Comparison of ENCODE assay signal across 8 cellular contexts in the genomic region with DNA sequence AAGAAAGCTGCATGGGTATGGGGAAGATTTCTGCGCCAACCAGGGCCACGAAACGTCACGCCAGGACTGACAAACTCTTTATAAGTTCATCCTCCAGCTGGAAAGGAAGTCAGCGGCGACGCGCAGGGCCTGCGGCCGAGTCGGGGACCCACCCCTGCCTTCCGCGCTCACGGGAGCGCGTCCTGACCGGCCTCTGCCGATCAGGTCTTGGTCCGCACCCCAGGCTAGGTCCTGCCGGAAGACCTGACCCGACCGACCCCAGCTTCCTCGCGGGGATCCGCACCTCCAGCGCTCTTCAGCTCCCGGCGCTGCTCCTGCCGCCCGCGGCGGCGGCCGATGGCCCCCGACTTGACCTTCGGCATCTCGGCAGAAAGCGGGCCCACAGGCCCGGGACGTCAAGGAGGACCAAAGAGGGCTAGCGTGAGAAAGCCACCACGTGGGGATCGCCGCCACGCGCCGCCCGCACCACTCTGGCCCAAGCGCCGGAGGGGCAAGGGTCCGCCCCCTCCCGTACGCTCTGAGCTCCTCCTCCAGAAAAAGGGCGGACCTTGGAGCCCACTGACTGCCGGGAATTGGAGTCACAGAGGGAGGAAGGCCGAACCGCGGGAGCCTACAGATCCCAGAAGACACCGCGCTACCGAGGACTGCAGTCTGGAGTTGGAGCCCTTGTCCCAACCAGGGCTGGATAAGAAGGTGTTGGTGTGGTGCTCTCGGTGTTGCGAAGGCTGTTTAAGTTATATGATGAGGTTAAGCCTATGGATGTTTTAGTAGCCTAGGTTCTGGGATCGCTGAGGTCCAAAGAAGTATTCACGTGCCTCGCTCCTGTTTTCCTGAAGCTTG. TPM values are rescaled to one million over a fixed set of nuclear protein-coding genes. Genes with fewer than 3 reads are reported as not detected.
A peak's percentile ranks its signal among the peaks of the same experiment; 100 is the strongest.
DNase-seq lines count a peak whose midpoint lies in the region; ATAC-seq, FAIRE-seq and TF ChIP-seq lines count a peak whose summit lies in the region.

A gene (minus strand): TSS at position 495 of the 840 bp plus-strand sequence. CDS start 133 bp downstream, at position 362.

- H3K36me3 ChIP-seq in body of pancreas (replicated peaks in 1 of 2; ENCODE audit: insufficient read depth in 1 of 2, low read depth in 2 of 2) = no peaks in the 10 kb centered on the region

- TF ChIP-seq CTCF in 22Rv1 (IDR thresholded peaks at IDR 0.05) (no peak), body of pancreas (IDR thresholded peaks at IDR 0.05) (no peak)

- H3K4me1 ChIP-seq in body of pancreas = peaks cover 15% of the 10 kb centered on the region

- H3K4me3 ChIP-seq in body of pancreas = peak within 1 kb of the TSS; percentile 60 to 98

- DNase-seq in NCI-H2107 treated with DMSO at 0.1 percent for 48 hours (lab: John Stamatoyannopoulos, UW; ENCODE audit: unreplicated experiment) = peak; percentile 83
- peak; percentile 95 to 98 (median 96) for DNase-seq in body of pancreas
- peak; percentile 89 for DNase-seq in iPS DF 19.7 (ENCODE audit: low read depth, low spot score)
- DNase-seq in sciatic nerve (ENCODE audit: low spot score) = peak; percentile 95

- H3K27ac ChIP-seq in 22Rv1 (peak within 1 kb of the TSS; percentile 96), body of pancreas (peak within 1 kb of the TSS; percentile 77 to 91 (median 84))

- FAIRE-seq in TTC549 (lab: Jason Lieb, UNC) = peak; percentile 92

- H3K9me3 ChIP-seq in body of pancreas = no peaks in the 10 kb centered on the region

- TF ChIP-seq POLR2A in body of pancreas (IDR thresholded peaks at IDR 0.05) = peak; percentile 66 to 86 (median 83)

- no peaks in the 10 kb centered on the region for H3K27me3 ChIP-seq in body of pancreas

- 0% methylated on average over 15 to 55 of the region's 66 CpGs for WGBS in body of pancreas, 2 donors

- ATAC-seq in GM18520 (IDR thresholded peaks at IDR 0.05; ENCODE audit: unreplicated experiment) = peak; percentile 94
- peak; percentile 99 for ATAC-seq in HG03064 (IDR thresholded peaks at IDR 0.05; ENCODE audit: low read depth, unreplicated experiment)
- peak; percentile 99 for ATAC-seq in body of pancreas
- peak; percentile 100 for ATAC-seq in sciatic nerve

- intact Hi-C loops in body of pancreas (cut with DNase I) = no loop called here
- intact Hi-C loops in sciatic nerve (cut with DNase I) = no loop called here

RNA-seq across cellular contexts. Expression of the gene that starts here (rescaled TPM):
- 10 to 100 TPM in 1 of 2 donors, 1 to 10 TPM in 1; 5.9 to 21.8 TPM for total RNA-seq in body of pancreas
- 20.0 TPM for total RNA-seq in sciatic nerve

Comparison
In these comparisons a context has a peak if more than half of its experiments do, and no peak if none do; other contexts are left out.
1. Peak in every context shown above with its lines: DNase-seq, ATAC-seq, H3K4me3 ChIP-seq and H3K27ac ChIP-seq.